ENCODE assay signal across 1 cellular context in genomic region chr1:87329756-87330200, GRCh38.
TF ChIP-seq lines count a peak whose summit lies in the region.

No MANE protein-coding gene starts in this region.

TF ChIP-seq in HepG2, 621 proteins besides CTCF, POLR2A, EP300 and RAD21 (continued from another document):
- TF ChIP-seq ZNF407 (CRISPR knock-in tag; IDR thresholded peaks at IDR 0.05; ENCODE audit: not compliant biosample characterization), result no peak
- no peak for TF ChIP-seq FOXC1 (CRISPR knock-in tag; IDR thresholded peaks at IDR 0.05; ENCODE audit: borderline replicate concordance)
- TF ChIP-seq FIP1L1 (IDR thresholded peaks at IDR 0.05; ENCODE audit: borderline replicate concordance, insufficient read depth, low read depth, low read length), result no peak
- no peak for TF ChIP-seq ZNF232 (CRISPR knock-in tag; IDR thresholded peaks at IDR 0.05; ENCODE audit: borderline replicate concordance)
- TF ChIP-seq PRDM4 (CRISPR knock-in tag; IDR thresholded peaks at IDR 0.05; ENCODE audit: borderline replicate concordance), result no peak
- TF ChIP-seq ZSCAN9 (CRISPR knock-in tag; IDR thresholded peaks at IDR 0.05; ENCODE audit: borderline replicate concordance), result no peak
- no peak for TF ChIP-seq ZNF556 (CRISPR knock-in tag; IDR thresholded peaks at IDR 0.05; ENCODE audit: borderline replicate concordance)
- TF ChIP-seq ADNP (CRISPR knock-in tag; IDR thresholded peaks at IDR 0.05), result no peak
- TF ChIP-seq ZBTB20 (CRISPR knock-in tag; IDR thresholded peaks at IDR 0.05; ENCODE audit: borderline replicate concordance, low read depth), result no peak
- no peak for TF ChIP-seq POLR2AphosphoS5 (IDR thresholded peaks at IDR 0.05; ENCODE audit: low read depth, low read length)
- no peak for TF ChIP-seq THAP7 (CRISPR knock-in tag; IDR thresholded peaks at IDR 0.05)
- no peak for TF ChIP-seq GFI1 (CRISPR knock-in tag; IDR thresholded peaks at IDR 0.05; ENCODE audit: borderline replicate concordance)
- TF ChIP-seq KAT8 (CRISPR knock-in tag; IDR thresholded peaks at IDR 0.05), result no peak
